ENCODE assay signal across 12 cellular contexts in the genomic region with DNA sequence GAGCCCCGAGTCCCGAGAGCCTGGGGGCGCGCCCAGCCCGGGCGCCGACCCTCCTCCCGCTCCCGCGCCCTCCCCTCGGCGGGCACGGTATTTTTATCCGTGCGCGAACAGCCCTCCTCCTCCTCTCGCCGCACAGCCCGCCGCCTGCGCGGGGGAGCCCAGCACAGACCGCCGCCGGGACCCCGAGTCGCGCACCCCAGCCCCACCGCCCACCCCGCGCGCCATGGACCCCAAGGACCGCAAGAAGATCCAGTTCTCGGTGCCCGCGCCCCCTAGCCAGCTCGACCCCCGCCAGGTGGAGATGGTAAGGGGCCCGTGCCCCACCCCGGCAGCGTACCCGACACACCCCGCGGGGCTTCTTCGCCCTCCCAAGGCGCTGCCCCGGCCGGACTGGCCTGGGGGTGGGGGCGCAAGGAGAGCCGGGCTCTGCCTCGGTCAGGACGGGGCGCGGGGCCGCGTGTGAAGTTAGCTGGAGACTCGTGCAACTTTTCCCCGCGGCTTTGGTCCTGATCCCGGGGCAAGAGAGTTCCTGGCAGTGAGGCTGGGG. TPM values are rescaled to one million over a fixed set of nuclear protein-coding genes. Genes with fewer than 3 reads are reported as not detected.
DNase-seq lines count a peak whose midpoint lies in the region; ATAC-seq and TF ChIP-seq lines count a peak whose summit lies in the region.
"Had no signal": no experiment of that assay in that cellular context is flagged by ENCODE, and none has a peak within 500 bp of the region (broad histone marks: within the 10 kb centered on the region; RNA-seq: fewer than 3 reads in every experiment).

No MANE protein-coding gene starts in this region.

- H3K27me3 ChIP-seq in muscle layer of duodenum (ENCODE audit: low read depth, low read length) (peaks cover 27% of the 10 kb centered on the region), thymus (ENCODE audit: control insufficient read depth, insufficient read depth) (peaks cover 26% of the 10 kb centered on the region)

- no peaks in the 10 kb centered on the region for H3K9me3 Mint-ChIP-seq in activated CD4-positive, alpha-beta T cell treated with anti-CD3 and anti-CD28 coated beads for 36 hours (ENCODE audit: low read depth)

- peak overlapping the region; percentile 50 for H3K4me3 Mint-ChIP-seq in activated CD4-positive, alpha-beta T cell treated with anti-CD3 and anti-CD28 coated beads for 36 hours

- no peak for ATAC-seq in activated CD4-positive, alpha-beta T cell treated with anti-CD3 and anti-CD28 coated beads for 36 hours

- H3K4me3 ChIP-seq in muscle layer of duodenum (ENCODE audit: low read depth in 1 of 2, low read length in 2 of 2) (peak overlapping the region; percentile 46 to 49), thymus (ENCODE audit: low read length) (peak overlapping the region; percentile 4)

- POLR2A ChIA-PET in activated CD4-positive, alpha-beta T cell treated with anti-CD3 and anti-CD28 coated beads for 36 hours (lab: Charles Lee): no interaction called here
- POLR2A ChIA-PET in GM10248 (lab: Yijun Ruan, JAX): no interaction called here

- TF ChIP-seq CTCF in GM10248 (IDR thresholded peaks at IDR 0.05; ENCODE audit: control extremely low read depth, extremely low read depth, low read depth, missing control alignments): no peak

- no peak overlapping the region for H3K27ac Mint-ChIP-seq in activated CD4-positive, alpha-beta T cell treated with anti-CD3 and anti-CD28 coated beads for 36 hours

- H3K36me3 Mint-ChIP-seq in activated CD4-positive, alpha-beta T cell treated with anti-CD3 and anti-CD28 coated beads for 36 hours (ENCODE audit: low read depth): no peaks in the 10 kb centered on the region

- CTCF ChIA-PET in activated CD4-positive, alpha-beta T cell treated with anti-CD3 and anti-CD28 coated beads for 36 hours (lab: Charles Lee): interaction anchor here (0.5 to 1.2 kb wide), 5 partner anchors 8 to 418 kb away, joined by 3 to 4 read pairs (median 3); no protein-coding TSS in a partner anchor
- CTCF ChIA-PET in GM10248 (lab: Yijun Ruan, JAX): interaction anchor here (1.2 to 9.5 kb wide), 3 partner anchors 14 to 27 kb away, joined by 4 to 134 read pairs (median 5); no protein-coding TSS in a partner anchor

- H3K4me1 ChIP-seq in muscle layer of duodenum (ENCODE audit: control insufficient read depth in 1 of 2, insufficient read depth in 2 of 2, low read length in 2 of 2) (peaks cover 3 to 14% of the 10 kb centered on the region in 2 donors), thymus (ENCODE audit: control insufficient read depth, insufficient read depth, low read length) (peaks cover 6% of the 10 kb centered on the region)

- H3K9me3 ChIP-seq in muscle layer of duodenum (ENCODE audit: control insufficient read depth in 1 of 2, low read length in 2 of 2) (no peaks in the 10 kb centered on the region), thymus (ENCODE audit: control insufficient read depth) (no peaks in the 10 kb centered on the region)
- H3K9me3 ChIP-seq: neutrophil had no signal

- H3K4me1 Mint-ChIP-seq in activated CD4-positive, alpha-beta T cell treated with anti-CD3 and anti-CD28 coated beads for 36 hours: peaks cover 31% of the 10 kb centered on the region

- DNase-seq in activated CD4-positive, alpha-beta T cell treated with anti-CD3 and anti-CD28 coated beads for 36 hours: no peak
- DNase-seq in activated CD4-positive, alpha-beta T cell treated with anti-CD3 and anti-CD28 coated beads for 4 hours: no peak
- DNase-seq in ecto neural progenitor cell (ENCODE audit: low spot score) (peak; percentile 76), COLO829 (ENCODE audit: low spot score) (no peak), GM10248 (ENCODE audit: extremely low spot score) (no peak)
- no peak for DNase-seq in activated effector memory CD4-positive, alpha-beta T cell treated with Interleukin-2 at 50 U/mL for 16 hours
- DNase-seq: foreskin melanocyte had no signal

- H3K27ac ChIP-seq in muscle layer of duodenum (ENCODE audit: low read length) (peak overlapping the region; percentile 82), thymus (ENCODE audit: low read depth) (no peak overlapping the region)
- H3K27ac ChIP-seq: neutrophil had no signal

- 11% methylated on average over 60 of the region's 60 CpGs for WGBS in thymus

- H3K27me3 Mint-ChIP-seq in activated CD4-positive, alpha-beta T cell treated with anti-CD3 and anti-CD28 coated beads for 36 hours: peaks cover 36% of the 10 kb centered on the region

- intact Hi-C loops in activated CD4-positive, alpha-beta T cell treated with anti-CD3 and anti-CD28 coated beads for 36 hours (cut with DNase I, micrococcal nuclease): loop anchor here in 1 of 2 experiments (10.0 kb wide), 1 partner anchor 422 kb away; the partner anchor contains the start of gene RPL19

- H3K36me3 ChIP-seq in muscle layer of duodenum (ENCODE audit: control insufficient read depth in 1 of 2, insufficient read depth in 2 of 2, low read length in 2 of 2) (no peaks in the 10 kb centered on the region), thymus (ENCODE audit: control insufficient read depth, insufficient read depth) (no peaks in the 10 kb centered on the region)
- H3K36me3 ChIP-seq: neutrophil had no signal

RNA-seq across cellular contexts. Expression of gene PPP1R1B, which starts 0.5 kb away (rescaled TPM):
- under 1 TPM in 1 of 2 experiments, not detected in 1; 0.18 TPM for total RNA-seq in activated CD4-positive, alpha-beta T cell treated with anti-CD3 and anti-CD28 coated beads for 36 hours
- polyA plus RNA-seq in thymus: 1.3 TPM
- total RNA-seq: activated CD8-positive, alpha-beta memory T cell treated with anti-CD3 and anti-CD28 coated beads for 36 hours; HT1080 had no signal

RNA-seq across cellular contexts. Expression of gene STARD3, which starts 9.7 kb away (rescaled TPM):
- 10 to 100 TPM; 46.8 to 77.9 TPM for total RNA-seq in activated CD4-positive, alpha-beta T cell treated with anti-CD3 and anti-CD28 coated beads for 36 hours
- polyA plus RNA-seq in thymus: 113 TPM

RNA-seq across cellular contexts. Expression of gene NEUROD2, which starts 19.5 kb away (rescaled TPM):
- not detected for total RNA-seq in activated CD4-positive, alpha-beta T cell treated with anti-CD3 and anti-CD28 coated beads for 36 hours
- polyA plus RNA-seq in thymus: 0.14 TPM
- total RNA-seq: activated CD8-positive, alpha-beta memory T cell treated with anti-CD3 and anti-CD28 coated beads for 36 hours; HT1080 had no signal

RNA-seq across cellular contexts. Expression of gene TCAP, which starts 37.9 kb away (rescaled TPM):
- under 1 TPM; 0.82 to 0.95 TPM for total RNA-seq in activated CD4-positive, alpha-beta T cell treated with anti-CD3 and anti-CD28 coated beads for 36 hours
- polyA plus RNA-seq in thymus: 1.7 TPM

RNA-seq across cellular contexts. Expression of gene PNMT, which starts 41.0 kb away (rescaled TPM):
- total RNA-seq in activated CD4-positive, alpha-beta T cell treated with anti-CD3 and anti-CD28 coated beads for 36 hours: not detected
- polyA plus RNA-seq in thymus: 2.9 TPM
- total RNA-seq: HT1080 had no signal
